Comparison of ENCODE assay signal across 8 cellular contexts in genomic region chr5:147098233-147098790, GRCh38.
A peak's percentile ranks its signal among the peaks of the same experiment; 100 is the strongest.
DNase-seq lines count a peak whose midpoint lies in the region; ATAC-seq and TF ChIP-seq lines count a peak whose summit lies in the region.

No MANE protein-coding gene starts in this region.

- no peak overlapping the region for H3K4me3 ChIP-seq in left lung
- H3K4me3 ChIP-seq in prostate gland: no peak overlapping the region

- H3K27me3 Mint-ChIP-seq in chondrocyte (ENCODE audit: low read depth): peaks cover 3% of the 10 kb centered on the region

- peak; percentile 69 for ATAC-seq in HG02943 (IDR thresholded peaks at IDR 0.05; ENCODE audit: low read depth, unreplicated experiment)
- ATAC-seq in left lung: peak; percentile 47
- no peak for ATAC-seq in GM19455 (IDR thresholded peaks at IDR 0.05; ENCODE audit: unreplicated experiment)
- no peak for ATAC-seq in GM21423 (IDR thresholded peaks at IDR 0.05; ENCODE audit: unreplicated experiment)

- intact Hi-C loops in left lung (cut with DNase I): no loop called here
- intact Hi-C loops in prostate gland (cut with DNase I): no loop called here

- 16% methylated on average over 5 of the region's 5 CpGs for WGBS in prostate gland

- TF ChIP-seq POLR2A in prostate gland (IDR thresholded peaks at IDR 0.05): no peak

- peak; percentile 48 for DNase-seq in G401 (ENCODE audit: low spot score)
- DNase-seq in NCI-H524 treated with DMSO at 0.1 percent for 48 hours (lab: John Stamatoyannopoulos, UW): peak; percentile 84
- DNase-seq in chondrocyte (ENCODE audit: low spot score): no peak
- DNase-seq in left lung: no peak
- DNase-seq in prostate gland (ENCODE audit: low spot score): no peak

- H3K36me3 ChIP-seq in left lung (no peaks in the 10 kb centered on the region), prostate gland (no peaks in the 10 kb centered on the region)

- no peaks in the 10 kb centered on the region for H3K4me1 ChIP-seq in left lung
- H3K4me1 ChIP-seq in prostate gland (replicated peaks): no peaks in the 10 kb centered on the region

- peaks cover 9% of the 10 kb centered on the region for H3K4me1 Mint-ChIP-seq in chondrocyte (ENCODE audit: low read depth)

- H3K27me3 ChIP-seq in left lung (peaks cover 0 to 5% of the 10 kb centered on the region in 2 donors), prostate gland (replicated peaks; ENCODE audit: insufficient read depth) (no peaks in the 10 kb centered on the region)

- H3K9me3 ChIP-seq in left lung: no peaks in the 10 kb centered on the region
- H3K9me3 ChIP-seq in prostate gland: no peaks in the 10 kb centered on the region

- H3K9me3 Mint-ChIP-seq in chondrocyte (ENCODE audit: low read depth): no peaks in the 10 kb centered on the region

- no peak overlapping the region for H3K4me3 Mint-ChIP-seq in chondrocyte (ENCODE audit: unreplicated experiment)

- no peak overlapping the region for H3K27ac Mint-ChIP-seq in chondrocyte (ENCODE audit: unreplicated experiment)

- H3K27ac ChIP-seq in left lung (no peak overlapping the region), prostate gland (no peak overlapping the region)

- TF ChIP-seq CTCF in chondrocyte (IDR thresholded peaks at IDR 0.05): peak; percentile 79
- TF ChIP-seq CTCF in left lung (IDR thresholded peaks at IDR 0.05): peak in 1 of 2 donors; percentile 39
- peak in 1 of 4 experiments; percentile 31 for TF ChIP-seq CTCF in prostate gland (IDR thresholded peaks at IDR 0.05)

- H3K36me3 Mint-ChIP-seq in chondrocyte (ENCODE audit: low read depth): no peaks in the 10 kb centered on the region

- in situ Hi-C loops in G401 (cut with HindIII; ENCODE audit: low sequenced_read_pairs): no loop called here

Comparison
In these comparisons a context has a peak if more than half of its experiments do, and no peak if none do; other contexts are left out.
1. DNase-seq: peak in G401 (single experiment) and NCI-H524 treated with DMSO at 0.1 percent for 48 hours (single experiment); none in chondrocyte (single experiment), left lung (0 of 2) and prostate gland (single experiment).
2. ATAC-seq: peak in HG02943 (single experiment) and left lung (single experiment); none in GM19455 (single experiment) and GM21423 (single experiment).